ENCODE assay signal across 22 cellular contexts in the genomic region with DNA sequence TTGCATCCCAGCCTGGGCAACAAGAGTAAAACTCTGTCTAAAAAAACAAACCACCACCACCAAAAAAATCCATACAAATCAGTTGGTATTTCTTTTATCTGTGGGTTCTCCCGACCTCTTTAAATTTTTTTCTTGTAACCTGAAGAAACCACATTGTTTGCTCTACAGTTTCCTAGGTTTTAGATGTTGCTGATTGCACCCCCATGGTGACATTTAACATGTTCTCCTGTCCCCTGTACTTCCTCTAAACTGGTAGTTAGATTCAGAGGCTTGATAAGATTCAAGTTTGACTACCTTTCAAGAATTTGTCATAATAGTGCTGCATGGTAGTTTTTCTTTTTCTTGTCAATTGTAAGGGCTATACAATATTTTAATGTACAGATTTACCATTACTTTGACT. TPM values are rescaled to one million over a fixed set of nuclear protein-coding genes. Genes with fewer than 3 reads are reported as not detected.
"Had no signal": no experiment of that assay in that cellular context is flagged by ENCODE, and none has a peak within 500 bp of the region (broad histone marks: within the 10 kb centered on the region; RNA-seq: fewer than 3 reads in every experiment).

No MANE protein-coding gene starts in this region.

- H3K27ac ChIP-seq: ascending aorta, spleen, thoracic aorta, upper lobe of left lung had no signal

- H3K9me3 ChIP-seq: ascending aorta, thoracic aorta had no signal

- DNase-seq: activated CD4-positive, alpha-beta memory T cell treated with anti-CD3 and anti-CD28 coated beads, Interleukin-2, amount 10 ng/mL, durations not matched to agents 7 days and 5 days; activated gamma-delta T cell; activated naive CD4-positive, alpha-beta T cell treated with anti-CD3 and anti-CD28 coated beads, Interleukin-2, amount 50 U/mL, for 16 hours; central memory CD4-positive, alpha-beta T cell; dermis blood vessel endothelial cell; effector CD8-positive, alpha-beta T cell; head of caudate nucleus; hypothalamus; islet precursor cell; left cardiac atrium; retina; spleen; stimulated activated CD4-positive, alpha-beta T cell treated with anti-CD3 and anti-CD28 coated beads, Interleukin-4, amount 100 ng/mL, for 1 hour; stimulated activated naive CD4-positive, alpha-beta T cell; T-helper 1 cell; T-helper 9 cell; upper lobe of left lung had no signal

- H3K4me3 Mint-ChIP-seq: activated CD4-positive, alpha-beta memory T cell treated with anti-CD3 and anti-CD28 coated beads, Interleukin-2, amount 10 ng/mL, durations not matched to agents 7 days and 5 days; activated T-helper 1 cell treated with anti-CD3 and anti-CD28 coated beads, Interleukin-12 subunit alpha, Interleukin-12 subunit beta, Interleukin-2, Interleukin-4 antibody, amounts not matched to agents 30 ng/mL and 10 ng/mL and 1 ng/mL, durations not matched to agents 14 hours and 24 hours and 36 hours; natural killer cell treated with Interleukin-12 subunit alpha and Interleukin-12 subunit beta and Interleukin-15 and Interleukin-18, amount 100 ng/mL, for 72 hours had no signal

- ATAC-seq: left cardiac atrium; natural killer cell treated with Interleukin-12 subunit alpha and Interleukin-12 subunit beta and Interleukin-15 and Interleukin-18, amount 100 ng/mL, for 72 hours had no signal

- H3K4me1 ChIP-seq: ascending aorta, upper lobe of left lung had no signal

- H3K27ac Mint-ChIP-seq: activated CD4-positive, alpha-beta memory T cell treated with anti-CD3 and anti-CD28 coated beads, Interleukin-2, amount 10 ng/mL, durations not matched to agents 7 days and 5 days; activated T-helper 1 cell treated with anti-CD3 and anti-CD28 coated beads, Interleukin-12 subunit alpha, Interleukin-12 subunit beta, Interleukin-2, Interleukin-4 antibody, amounts not matched to agents 30 ng/mL and 10 ng/mL and 1 ng/mL, durations not matched to agents 14 hours and 24 hours and 36 hours; natural killer cell treated with Interleukin-12 subunit alpha and Interleukin-12 subunit beta and Interleukin-15 and Interleukin-18, amount 100 ng/mL, for 72 hours; progenitor cell of endocrine pancreas had no signal

- H3K4me1 Mint-ChIP-seq: activated CD4-positive, alpha-beta memory T cell treated with anti-CD3 and anti-CD28 coated beads, Interleukin-2, amount 10 ng/mL, durations not matched to agents 7 days and 5 days had no signal

- H3K27me3 Mint-ChIP-seq: activated CD4-positive, alpha-beta memory T cell treated with anti-CD3 and anti-CD28 coated beads, Interleukin-2, amount 10 ng/mL, durations not matched to agents 7 days and 5 days; natural killer cell treated with Interleukin-12 subunit alpha and Interleukin-12 subunit beta and Interleukin-15 and Interleukin-18, amount 100 ng/mL, for 72 hours; progenitor cell of endocrine pancreas had no signal

- H3K4me3 ChIP-seq: ascending aorta, spleen, thoracic aorta, upper lobe of left lung had no signal

RNA-seq across cellular contexts. Expression of a gene that starts 55.1 kb away (rescaled TPM):
- total RNA-seq: activated CD4-positive, alpha-beta memory T cell treated with anti-CD3 and anti-CD28 coated beads, Interleukin-2, amount 10 ng/mL, durations not matched to agents 7 days and 5 days; natural killer cell treated with Interleukin-12 subunit alpha and Interleukin-12 subunit beta and Interleukin-15 and Interleukin-18, amount 100 ng/mL, for 72 hours had no signal
